Comparison of ENCODE assay signal across 10 cellular contexts in genomic region chr2:10452334-10452733, GRCh38. TPM values are rescaled to one million over a fixed set of nuclear protein-coding genes. Genes with fewer than 3 reads are reported as not detected.
DNase-seq lines count a peak whose midpoint lies in the region; ATAC-seq and TF ChIP-seq lines count a peak whose summit lies in the region.
"Had no signal": no experiment of that assay in that cellular context is flagged by ENCODE, and none has a peak within 500 bp of the region (broad histone marks: within the 10 kb centered on the region; RNA-seq: fewer than 3 reads in every experiment).

No MANE protein-coding gene starts in this region.

- TF ChIP-seq CTCF in AG09309 (IDR thresholded peaks at IDR 0.05; ENCODE audit: control insufficient read depth, insufficient read depth, low read depth, low read length, missing control alignments) = no peak

- DNase-seq in AG09309 (ENCODE audit: low read depth) (peak; percentile 73), HT1080 (ENCODE audit: low read depth) (peak; percentile 97), SW 1271 (lab: John Stamatoyannopoulos, UW) (peak; percentile 71 to 76), kidney tubule cell (ENCODE audit: low spot score) (peak; percentile 95), midbrain (lab: John Stamatoyannopoulos, UW) (no peak), iPS-NIHi7 (ENCODE audit: extremely low spot score) (no peak), activated gamma-delta T cell treated with Interleukin-2 at 50 U/mL for 16 hours (no peak)
- DNase-seq: GF-D8, NCI-H524 treated with DMSO at 0.1 percent for 48 hours had no signal

- ATAC-seq in GM18868 (IDR thresholded peaks at IDR 0.05; ENCODE audit: unreplicated experiment) = no peak

- no peak overlapping the region for H3K4me3 ChIP-seq in AG09309 (ENCODE audit: control insufficient read depth, low read depth, low read length)

RNA-seq across cellular contexts. Expression of gene ODC1, which starts 4.2 kb away (rescaled TPM):
- 582 and 583 TPM in 2 replicates for total RNA-seq in HT1080 (2014; rRNA removed; shearing (Covaris generic))
- polyA plus RNA-seq in HT1080 (2015; cell fraction: cytosol; rRNA removed) = 314 and 342 TPM in 2 replicates
- polyA plus RNA-seq in HT1080 (2015; cell fraction: nucleus; rRNA removed) = 137 and 186 TPM in 2 replicates

Comparison
In these comparisons a context has a peak if more than half of its experiments do, and no peak if none do; other contexts are left out.
1. DNase-seq: peak in AG09309 (single experiment), HT1080 (single experiment), SW 1271 (2 of 2) and kidney tubule cell (single experiment); none in midbrain (single experiment), iPS-NIHi7 (single experiment) and activated gamma-delta T cell treated with Interleukin-2 at 50 U/mL for 16 hours (single experiment).